Comparison of ENCODE assay signal across 3 cellular contexts in the genomic region with DNA sequence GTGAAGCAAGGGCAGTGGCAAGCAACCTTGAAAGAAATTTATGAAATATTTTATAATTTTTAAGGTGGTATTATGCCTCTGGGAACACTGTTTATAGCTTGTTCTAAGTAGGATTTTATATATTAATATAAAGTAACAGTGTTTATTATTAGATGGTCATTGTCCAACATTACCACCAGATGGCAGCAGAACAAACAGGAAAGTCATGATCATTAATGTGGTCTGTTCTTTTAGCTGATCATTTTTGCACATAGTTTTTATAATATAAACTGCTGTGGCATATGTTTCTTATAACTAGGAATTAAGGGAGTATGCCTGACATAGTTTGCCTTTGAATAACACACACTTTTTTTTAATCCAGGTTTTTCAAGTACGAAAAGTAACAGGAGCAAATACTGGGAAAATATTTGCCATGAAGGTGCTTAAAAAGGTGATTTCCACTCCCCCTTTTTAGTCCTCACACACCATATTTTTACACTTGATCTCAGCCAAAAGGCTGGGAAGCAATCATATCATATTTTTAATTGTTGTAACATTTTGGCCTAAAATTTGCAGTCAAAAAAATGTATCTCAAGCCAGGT.
TF ChIP-seq lines count a peak whose summit lies in the region.

No MANE protein-coding gene starts in this region.

TF ChIP-seq in IMR-90, 13 proteins besides CTCF, POLR2A, EP300 and RAD21:
- peak; percentile 66 for TF ChIP-seq SMC3 (IDR thresholded peaks at IDR 0.05; ENCODE audit: low read depth, low read length)
- TF ChIP-seq BHLHE40 (IDR thresholded peaks at IDR 0.05; ENCODE audit: low read depth, low read length): no peak
- TF ChIP-seq, protein P1, sequence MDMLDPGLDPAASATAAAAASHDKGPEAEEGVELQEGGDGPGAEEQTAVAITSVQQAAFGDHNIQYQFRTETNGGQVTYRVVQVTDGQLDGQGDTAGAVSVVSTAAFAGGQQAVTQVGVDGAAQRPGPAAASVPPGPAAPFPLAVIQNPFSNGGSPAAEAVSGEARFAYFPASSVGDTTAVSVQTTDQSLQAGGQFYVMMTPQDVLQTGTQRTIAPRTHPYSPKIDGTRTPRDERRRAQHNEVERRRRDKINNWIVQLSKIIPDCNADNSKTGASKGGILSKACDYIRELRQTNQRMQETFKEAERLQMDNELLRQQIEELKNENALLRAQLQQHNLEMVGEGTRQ (IDR thresholded peaks at IDR 0.05; ENCODE audit: low read depth, low read length): no peak
- TF ChIP-seq MAFK (IDR thresholded peaks at IDR 0.05; ENCODE audit: low read depth, low read length): no peak
- TF ChIP-seq MXI1 (IDR thresholded peaks at IDR 0.05; ENCODE audit: borderline replicate concordance, low read depth, low read length): no peak
- no peak for TF ChIP-seq MAZ (IDR thresholded peaks at IDR 0.05; ENCODE audit: borderline replicate concordance, low read depth, low read length)
- no peak for TF ChIP-seq RFX5 (IDR thresholded peaks at IDR 0.05; ENCODE audit: low read depth, low read length)

TF ChIP-seq in endothelial cell of umbilical vein, 7 proteins besides CTCF, POLR2A, EP300 and RAD21:
- TF ChIP-seq MYC (IDR thresholded peaks at IDR 0.05; ENCODE audit: low read depth, low read length) (no peak), FOS (IDR thresholded peaks at IDR 0.05; ENCODE audit: borderline replicate concordance, insufficient read depth, low read length) (no peak), JUN (IDR thresholded peaks at IDR 0.05; ENCODE audit: borderline replicate concordance, insufficient read depth, insufficient read length, low read depth) (no peak), GATA2 (IDR thresholded peaks at IDR 0.05; ENCODE audit: insufficient read depth, insufficient read length, low read depth, low read length) (no peak), POLR2AphosphoS5 (IDR thresholded peaks at IDR 0.05; ENCODE audit: insufficient read depth, low read depth, low read length) (no peak), EZH2 (IDR thresholded peaks at IDR 0.05; ENCODE audit: borderline replicate concordance, low read depth, low read length, severe bottlenecking) (no peak)
- TF ChIP-seq, protein P2, sequence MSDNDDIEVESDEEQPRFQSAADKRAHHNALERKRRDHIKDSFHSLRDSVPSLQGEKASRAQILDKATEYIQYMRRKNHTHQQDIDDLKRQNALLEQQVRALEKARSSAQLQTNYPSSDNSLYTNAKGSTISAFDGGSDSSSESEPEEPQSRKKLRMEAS (IDR thresholded peaks at IDR 0.05; ENCODE audit: insufficient read depth, insufficient read length): no peak

TF ChIP-seq in neural cell, 6 proteins besides CTCF, POLR2A, EP300 and RAD21:
- TF ChIP-seq SMC3 (conservative IDR thresholded peaks at IDR 0.05; ENCODE audit: poor library complexity): peak; percentile 83
- TF ChIP-seq, protein P3, sequence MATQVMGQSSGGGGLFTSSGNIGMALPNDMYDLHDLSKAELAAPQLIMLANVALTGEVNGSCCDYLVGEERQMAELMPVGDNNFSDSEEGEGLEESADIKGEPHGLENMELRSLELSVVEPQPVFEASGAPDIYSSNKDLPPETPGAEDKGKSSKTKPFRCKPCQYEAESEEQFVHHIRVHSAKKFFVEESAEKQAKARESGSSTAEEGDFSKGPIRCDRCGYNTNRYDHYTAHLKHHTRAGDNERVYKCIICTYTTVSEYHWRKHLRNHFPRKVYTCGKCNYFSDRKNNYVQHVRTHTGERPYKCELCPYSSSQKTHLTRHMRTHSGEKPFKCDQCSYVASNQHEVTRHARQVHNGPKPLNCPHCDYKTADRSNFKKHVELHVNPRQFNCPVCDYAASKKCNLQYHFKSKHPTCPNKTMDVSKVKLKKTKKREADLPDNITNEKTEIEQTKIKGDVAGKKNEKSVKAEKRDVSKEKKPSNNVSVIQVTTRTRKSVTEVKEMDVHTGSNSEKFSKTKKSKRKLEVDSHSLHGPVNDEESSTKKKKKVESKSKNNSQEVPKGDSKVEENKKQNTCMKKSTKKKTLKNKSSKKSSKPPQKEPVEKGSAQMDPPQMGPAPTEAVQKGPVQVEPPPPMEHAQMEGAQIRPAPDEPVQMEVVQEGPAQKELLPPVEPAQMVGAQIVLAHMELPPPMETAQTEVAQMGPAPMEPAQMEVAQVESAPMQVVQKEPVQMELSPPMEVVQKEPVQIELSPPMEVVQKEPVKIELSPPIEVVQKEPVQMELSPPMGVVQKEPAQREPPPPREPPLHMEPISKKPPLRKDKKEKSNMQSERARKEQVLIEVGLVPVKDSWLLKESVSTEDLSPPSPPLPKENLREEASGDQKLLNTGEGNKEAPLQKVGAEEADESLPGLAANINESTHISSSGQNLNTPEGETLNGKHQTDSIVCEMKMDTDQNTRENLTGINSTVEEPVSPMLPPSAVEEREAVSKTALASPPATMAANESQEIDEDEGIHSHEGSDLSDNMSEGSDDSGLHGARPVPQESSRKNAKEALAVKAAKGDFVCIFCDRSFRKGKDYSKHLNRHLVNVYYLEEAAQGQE (IDR thresholded peaks at IDR 0.05; ENCODE audit: borderline replicate concordance): no peak
- no peak for TF ChIP-seq EZH2 (IDR thresholded peaks at IDR 0.05; ENCODE audit: borderline replicate concordance, insufficient read depth, low read length, poor library complexity, severe bottlenecking)
